In genomic region chr7:158061031-158061630, GRCh38 we compare ENCODE assay signal across 20 cellular contexts.
A peak's percentile ranks its signal among the peaks of the same experiment; 100 is the strongest.
DNase-seq lines count a peak whose midpoint lies in the region.
"Had no signal": no experiment of that assay in that cellular context is flagged by ENCODE, and none has a peak within 500 bp of the region (broad histone marks: within the 10 kb centered on the region; RNA-seq: fewer than 3 reads in every experiment).

No MANE protein-coding gene starts in this region.

- H3K27me3 Mint-ChIP-seq in CD4-positive, alpha-beta memory T cell, result peaks cover 0 to 5% of the 10 kb centered on the region in 2 donors

- no peak overlapping the region for H3K27ac Mint-ChIP-seq in CD4-positive, alpha-beta memory T cell
- H3K27ac Mint-ChIP-seq: CD8-positive, alpha-beta memory T cell had no signal

- no peaks in the 10 kb centered on the region for H3K36me3 ChIP-seq in CD4-positive, alpha-beta memory T cell (ENCODE audit: insufficient read depth, low read length)
- H3K36me3 ChIP-seq: MG63 had no signal

- intact Hi-C loops in posterior vena cava (cut with DNase I), result no loop called here
- intact Hi-C loops in CD4-positive, alpha-beta memory T cell (cut with micrococcal nuclease), result no loop called here

- H3K27ac ChIP-seq in CD4-positive, alpha-beta memory T cell (ENCODE audit: low read depth, low read length), result no peak overlapping the region
- H3K27ac ChIP-seq: SK-N-MC had no signal

- CTCF ChIA-PET in CD4-positive, alpha-beta memory T cell (lab: Charles Lee; ENCODE audit: partially characterized antibody), result no interaction called here

- H3K27me3 ChIP-seq in CD4-positive, alpha-beta memory T cell (ENCODE audit: insufficient read depth, low read length), result no peaks in the 10 kb centered on the region
- H3K27me3 ChIP-seq: MG63 had no signal

- H3K36me3 Mint-ChIP-seq in CD4-positive, alpha-beta memory T cell, result no peaks in the 10 kb centered on the region
- H3K36me3 Mint-ChIP-seq: CD8-positive, alpha-beta memory T cell had no signal

- no peaks in the 10 kb centered on the region for H3K9me3 ChIP-seq in CD4-positive, alpha-beta memory T cell (ENCODE audit: control insufficient read depth in 1 of 2, low read length in 2 of 2)
- H3K9me3 ChIP-seq: MG63 had no signal

- peak; percentile 88 for DNase-seq in NCI-H2227 (lab: John Stamatoyannopoulos, UW; ENCODE audit: unreplicated experiment)
- DNase-seq in NCI-H2227 treated with DMSO at 0.1 percent for 48 hours (lab: John Stamatoyannopoulos, UW), result peak; percentile 85
- DNase-seq in left kidney (ENCODE audit: low read depth, low spot score), result peak; percentile 45
- peak; percentile 57 for DNase-seq in posterior vena cava (ENCODE audit: low spot score)
- DNase-seq in NCI-H1436 (lab: John Stamatoyannopoulos, UW), result no peak
- no peak for DNase-seq in NCI-H524 (lab: John Stamatoyannopoulos, UW)
- no peak for DNase-seq in activated T-cell treated with anti-CD3 and anti-CD28 coated beads, Interleukin-2, amount 50 U/mL, for 1 hour
- DNase-seq in CD4-positive, alpha-beta memory T cell, result no peak
- DNase-seq: C1 segment of cervical spinal cord, DND-41, IMR-90, KG1, MG63, NCI-H1105 treated with DMSO at 0.1 percent for 48 hours, NCI-H1694 treated with DMSO at 0.1 percent for 48 hours, NCI-H2171 treated with DMSO at 0.1 percent for 48 hours, RPMI8226, SHP77 treated with DMSO at 0.1 percent for 48 hours had no signal

- H3K4me1 Mint-ChIP-seq in CD4-positive, alpha-beta memory T cell, result no peaks in the 10 kb centered on the region
- H3K4me1 Mint-ChIP-seq: CD8-positive, alpha-beta memory T cell had no signal

- H3K4me3 ChIP-seq in CD4-positive, alpha-beta memory T cell (ENCODE audit: low read length in 2 of 2), result no peak overlapping the region
- H3K4me3 ChIP-seq: MG63, SK-N-MC had no signal

- H3K9me3 Mint-ChIP-seq in CD4-positive, alpha-beta memory T cell, result peaks cover 0 to 2% (median 0%) of the 10 kb centered on the region in 8 donors

- no peak overlapping the region for H3K4me3 Mint-ChIP-seq in CD4-positive, alpha-beta memory T cell

- no peaks in the 10 kb centered on the region for H3K4me1 ChIP-seq in CD4-positive, alpha-beta memory T cell (ENCODE audit: insufficient read depth, low read length)

- POLR2A ChIA-PET in CD4-positive, alpha-beta memory T cell (lab: Charles Lee; ENCODE audit: partially characterized antibody), result no interaction called here

Comparison
In these comparisons a context has a peak if more than half of its experiments do, and no peak if none do; other contexts are left out.
1. DNase-seq: peak in NCI-H2227 (single experiment), NCI-H2227 treated with DMSO at 0.1 percent for 48 hours (single experiment), left kidney (single experiment) and posterior vena cava (single experiment); none in NCI-H1436 (single experiment), NCI-H524 (0 of 2), activated T-cell treated with anti-CD3 and anti-CD28 coated beads, Interleukin-2, amount 50 U/mL, for 1 hour (single experiment) and CD4-positive, alpha-beta memory T cell (0 of 5).